ENCODE assay signal across 8 cellular contexts in the genomic region with DNA sequence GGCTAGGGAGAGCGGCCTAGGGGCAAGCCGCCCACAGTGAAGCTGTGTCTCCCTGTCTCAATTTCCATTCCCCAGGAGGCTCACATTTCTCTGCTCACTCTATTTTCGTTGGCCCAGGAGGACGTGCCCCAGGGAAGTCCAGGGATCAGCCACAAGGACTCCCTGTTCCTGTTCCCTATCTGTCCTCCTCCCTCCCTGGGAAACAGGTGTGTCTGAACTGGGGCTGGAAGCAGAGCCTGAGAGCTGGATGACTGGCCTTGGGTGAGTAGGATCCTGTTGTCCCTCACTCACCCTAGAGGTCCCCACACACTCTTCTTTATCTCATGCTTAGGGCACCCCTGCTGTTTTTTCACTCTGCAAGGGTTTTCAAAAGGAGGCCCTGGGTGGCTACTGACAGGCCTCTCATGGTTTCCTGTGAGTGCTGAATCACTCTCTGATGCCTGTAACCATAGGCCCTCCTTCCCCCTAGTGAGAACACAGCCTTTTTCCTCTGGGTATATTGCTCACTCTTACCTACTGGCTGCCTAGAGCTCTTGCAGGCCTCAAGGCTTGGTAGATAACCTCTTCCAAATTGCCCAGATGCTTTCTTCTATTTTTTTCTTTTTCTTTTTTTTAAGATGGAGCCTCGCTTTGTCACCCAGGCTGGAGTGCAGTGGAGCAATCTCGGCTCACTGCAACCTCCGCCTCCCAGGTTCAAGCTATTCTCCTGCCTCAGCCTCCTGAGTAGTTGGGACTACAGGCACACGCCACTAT. TPM values are rescaled to one million over a fixed set of nuclear protein-coding genes. Genes with fewer than 3 reads are reported as not detected.
DNase-seq lines count a peak whose midpoint lies in the region; ATAC-seq and TF ChIP-seq lines count a peak whose summit lies in the region.

No MANE protein-coding gene starts in this region.

- H3K36me3 Mint-ChIP-seq in CD4-positive, alpha-beta memory T cell = peaks cover 0 to 10% of the 10 kb centered on the region in 2 donors
- peaks cover 18% of the 10 kb centered on the region for H3K36me3 Mint-ChIP-seq in activated naive CD8-positive, alpha-beta T cell treated with anti-CD3 and anti-CD28 coated beads for 36 hours

- H3K9me3 ChIP-seq in CD4-positive, alpha-beta memory T cell (ENCODE audit: control insufficient read depth in 1 of 2, low read length in 2 of 2) = no peaks in the 10 kb centered on the region
- no peaks in the 10 kb centered on the region for H3K9me3 ChIP-seq in Peyer's patch

- no peaks in the 10 kb centered on the region for H3K27me3 ChIP-seq in CD4-positive, alpha-beta memory T cell (ENCODE audit: insufficient read depth, low read length)
- H3K27me3 ChIP-seq in Peyer's patch = peaks cover 0 to 8% of the 10 kb centered on the region in 2 donors

- no peak for TF ChIP-seq CTCF in Peyer's patch (IDR thresholded peaks at IDR 0.05)

- H3K27ac ChIP-seq in CD4-positive, alpha-beta memory T cell (ENCODE audit: low read depth, low read length) = no peak overlapping the region
- peak overlapping the region in 1 of 4 donors; percentile 46 for H3K27ac ChIP-seq in Peyer's patch

- H3K9me3 Mint-ChIP-seq in CD4-positive, alpha-beta memory T cell = peaks cover 0 to 4% (median 0%) of the 10 kb centered on the region in 8 donors
- no peaks in the 10 kb centered on the region for H3K9me3 Mint-ChIP-seq in activated naive CD8-positive, alpha-beta T cell treated with anti-CD3 and anti-CD28 coated beads for 36 hours

- intact Hi-C loops in CD4-positive, alpha-beta memory T cell (cut with micrococcal nuclease) = no loop called here

- peaks cover 19 to 51% (median 33%) of the 10 kb centered on the region in 4 donors for H3K4me1 Mint-ChIP-seq in CD4-positive, alpha-beta memory T cell
- peaks cover 42% of the 10 kb centered on the region for H3K4me1 Mint-ChIP-seq in activated naive CD8-positive, alpha-beta T cell treated with anti-CD3 and anti-CD28 coated beads for 36 hours

- no peaks in the 10 kb centered on the region for H3K36me3 ChIP-seq in CD4-positive, alpha-beta memory T cell (ENCODE audit: insufficient read depth, low read length)
- no peaks in the 10 kb centered on the region for H3K36me3 ChIP-seq in Peyer's patch

- H3K27ac Mint-ChIP-seq in CD4-positive, alpha-beta memory T cell = peak overlapping the region in 6 of 7 donors; percentile 42 to 86 (median 62)
- H3K27ac Mint-ChIP-seq in activated naive CD8-positive, alpha-beta T cell treated with anti-CD3 and anti-CD28 coated beads for 36 hours = peak overlapping the region; percentile 99

- peaks cover 29% of the 10 kb centered on the region for H3K4me1 ChIP-seq in CD4-positive, alpha-beta memory T cell (ENCODE audit: insufficient read depth, low read length)
- peaks cover 0 to 20% (median 6%) of the 10 kb centered on the region in 4 donors for H3K4me1 ChIP-seq in Peyer's patch

- TF ChIP-seq POLR2A in Peyer's patch (IDR thresholded peaks at IDR 0.05) = no peak

- DNase-seq in CD4-positive, alpha-beta memory T cell = peak in 1 of 5 donors; percentile 58
- peak; percentile 85 for DNase-seq in NCI-H226
- DNase-seq in activated naive CD8-positive, alpha-beta T cell treated with anti-CD3 and anti-CD28 coated beads for 36 hours = peak; percentile 68
- peak; percentile 86 for DNase-seq in myocyte (ENCODE audit: low read depth)
- DNase-seq in Peyer's patch = no peak
- DNase-seq in NCI-H128 (lab: John Stamatoyannopoulos, UW; ENCODE audit: unreplicated experiment) = no peak

- ATAC-seq in HG03439 (IDR thresholded peaks at IDR 0.05; ENCODE audit: unreplicated experiment) (no peak), HG03378 (IDR thresholded peaks at IDR 0.05; ENCODE audit: unreplicated experiment) (no peak)

- CTCF ChIA-PET in CD4-positive, alpha-beta memory T cell (lab: Charles Lee; ENCODE audit: partially characterized antibody) = interaction anchor here (1.0 to 15.6 kb wide), 3 partner anchors 9 to 15 kb away, joined by 4 to 192 read pairs (median 5); a partner anchor contains a TSS

- POLR2A ChIA-PET in CD4-positive, alpha-beta memory T cell (lab: Charles Lee; ENCODE audit: partially characterized antibody) = interaction anchor here (1.0 to 1.2 kb wide), 2 partner anchors 9 to 15 kb away, joined by 3 to 6 read pairs; no protein-coding TSS in a partner anchor

- no peak overlapping the region for H3K4me3 ChIP-seq in CD4-positive, alpha-beta memory T cell (ENCODE audit: low read length in 2 of 2)
- no peak overlapping the region for H3K4me3 ChIP-seq in Peyer's patch

- peak overlapping the region in 1 of 8 donors; percentile 6 for H3K4me3 Mint-ChIP-seq in CD4-positive, alpha-beta memory T cell
- peak overlapping the region; percentile 44 for H3K4me3 Mint-ChIP-seq in activated naive CD8-positive, alpha-beta T cell treated with anti-CD3 and anti-CD28 coated beads for 36 hours

- peaks cover 0 to 3% of the 10 kb centered on the region in 2 donors for H3K27me3 Mint-ChIP-seq in CD4-positive, alpha-beta memory T cell
- H3K27me3 Mint-ChIP-seq in activated naive CD8-positive, alpha-beta T cell treated with anti-CD3 and anti-CD28 coated beads for 36 hours = no peaks in the 10 kb centered on the region

RNA-seq across cellular contexts. Expression of a gene that starts 3.3 kb away (rescaled TPM):
- total RNA-seq in CD4-positive, alpha-beta memory T cell = 10 to 100 TPM; 17.3 to 17.5 TPM
- 10 to 100 TPM; 21.0 to 21.9 TPM for polyA plus RNA-seq in CD4-positive, alpha-beta memory T cell
- total RNA-seq in activated naive CD8-positive, alpha-beta T cell treated with anti-CD3 and anti-CD28 coated beads for 36 hours = 10 to 100 TPM; 83.5 to 89.2 TPM
- 95.8 and 137 TPM in 2 replicates for total RNA-seq in myocyte
- 25.9 TPM for polyA plus RNA-seq in myocyte (2012)
- 10 to 100 TPM in 3 of 4 donors, 1 to 10 TPM in 1; 8.9 to 23.1 (median 18.8) TPM for total RNA-seq in Peyer's patch

RNA-seq across cellular contexts. Expression of a gene that starts 4.0 kb away (rescaled TPM):
- 1 to 10 TPM; 3.7 to 5.0 TPM for total RNA-seq in CD4-positive, alpha-beta memory T cell
- 1 to 10 TPM; 3.4 to 3.7 TPM for polyA plus RNA-seq in CD4-positive, alpha-beta memory T cell
- 10 to 100 TPM; 26.5 to 27.7 TPM for total RNA-seq in activated naive CD8-positive, alpha-beta T cell treated with anti-CD3 and anti-CD28 coated beads for 36 hours
- 42.2 and 70.1 TPM in 2 replicates for total RNA-seq in myocyte
- 73.2 TPM for polyA plus RNA-seq in myocyte (2012)
- 10 to 100 TPM in 1 of 4 donors, 1 to 10 TPM in 3; 3.3 to 13.2 (median 4.9) TPM for total RNA-seq in Peyer's patch

RNA-seq across cellular contexts. Expression of a gene that starts 19.4 kb away (rescaled TPM):
- total RNA-seq in CD4-positive, alpha-beta memory T cell = 10 to 100 TPM; 74.0 to 74.6 TPM
- polyA plus RNA-seq in CD4-positive, alpha-beta memory T cell = 100 to 1,000 TPM in 1 of 2 donors, 10 to 100 TPM in 1; 99.5 to 111 TPM
- total RNA-seq in activated naive CD8-positive, alpha-beta T cell treated with anti-CD3 and anti-CD28 coated beads for 36 hours = 100 to 1,000 TPM; 121 to 125 TPM
- total RNA-seq in myocyte (43.2 and 50.2 TPM in 2 replicates), Peyer's patch (100 to 1,000 TPM in 1 of 4 donors, 10 to 100 TPM in 3; 29.9 to 144 (median 36.0) TPM)
- 40.3 TPM for polyA plus RNA-seq in myocyte (2012)

RNA-seq across cellular contexts. Expression of a gene that starts 37.3 kb away (rescaled TPM):
- under 1 TPM; 0.14 to 0.15 TPM for total RNA-seq in CD4-positive, alpha-beta memory T cell
- polyA plus RNA-seq in CD4-positive, alpha-beta memory T cell = under 1 TPM in 1 of 2 donors, not detected in 1; 0.08 TPM
- under 1 TPM in 1 of 2 experiments, not detected in 1; 0.10 TPM for total RNA-seq in activated naive CD8-positive, alpha-beta T cell treated with anti-CD3 and anti-CD28 coated beads for 36 hours
- total RNA-seq in myocyte (0.21 and 0.52 TPM in 2 replicates), Peyer's patch (not detected)
- polyA plus RNA-seq in myocyte (2012) = 0.35 TPM

Comparison
In these comparisons a context has a peak if more than half of its experiments do, and no peak if none do; other contexts are left out.
1. DNase-seq: peak in NCI-H226 (single experiment), activated naive CD8-positive, alpha-beta T cell treated with anti-CD3 and anti-CD28 coated beads for 36 hours (single experiment) and myocyte (single experiment); none in Peyer's patch (0 of 3) and NCI-H128 (single experiment).